ENCODE assay signal across 1 cellular context in genomic region chr1:27429029-27429425, GRCh38.
TF ChIP-seq lines count a peak whose summit lies in the region.

No MANE protein-coding gene starts in this region.

TF ChIP-seq in endothelial cell of umbilical vein, 7 proteins besides CTCF, POLR2A, EP300 and RAD21:
- TF ChIP-seq JUN (IDR thresholded peaks at IDR 0.05; ENCODE audit: borderline replicate concordance, insufficient read depth, insufficient read length, low read depth) = no peak
- TF ChIP-seq FOS (IDR thresholded peaks at IDR 0.05; ENCODE audit: borderline replicate concordance, insufficient read depth, low read length) = no peak
- TF ChIP-seq, protein P1, sequence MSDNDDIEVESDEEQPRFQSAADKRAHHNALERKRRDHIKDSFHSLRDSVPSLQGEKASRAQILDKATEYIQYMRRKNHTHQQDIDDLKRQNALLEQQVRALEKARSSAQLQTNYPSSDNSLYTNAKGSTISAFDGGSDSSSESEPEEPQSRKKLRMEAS (IDR thresholded peaks at IDR 0.05; ENCODE audit: insufficient read depth, insufficient read length) = no peak
- no peak for TF ChIP-seq MYC (IDR thresholded peaks at IDR 0.05; ENCODE audit: low read depth, low read length)
- no peak for TF ChIP-seq GATA2 (IDR thresholded peaks at IDR 0.05; ENCODE audit: insufficient read depth, insufficient read length, low read depth, low read length)
- no peak for TF ChIP-seq EZH2 (IDR thresholded peaks at IDR 0.05; ENCODE audit: borderline replicate concordance, low read depth, low read length, severe bottlenecking)
- TF ChIP-seq POLR2AphosphoS5 (IDR thresholded peaks at IDR 0.05; ENCODE audit: insufficient read depth, low read depth, low read length) = no peak
